15 cellular contexts compared by ENCODE assay signal in the genomic region with DNA sequence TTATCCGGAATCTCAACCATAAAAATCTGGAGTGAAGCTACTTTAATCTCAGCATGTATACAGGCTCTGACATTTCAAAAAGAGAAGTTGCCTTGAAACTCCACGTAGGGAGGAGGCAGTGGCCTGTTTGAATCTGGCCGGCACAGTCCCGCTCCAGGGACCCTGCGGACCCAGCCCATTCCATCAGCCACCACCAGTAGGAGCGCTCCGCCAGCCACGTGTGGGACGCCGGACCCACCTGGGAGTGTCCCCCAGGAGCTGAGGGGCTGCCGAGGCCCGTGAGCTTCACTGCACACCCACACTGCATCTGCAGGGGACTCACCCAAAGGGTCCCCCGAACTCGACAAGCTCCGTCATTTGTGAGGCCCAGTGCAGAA. TPM values are rescaled to one million over a fixed set of nuclear protein-coding genes. Genes with fewer than 3 reads are reported as not detected.
DNase-seq lines count a peak whose midpoint lies in the region; ATAC-seq and TF ChIP-seq lines count a peak whose summit lies in the region.
"Had no signal": no experiment of that assay in that cellular context is flagged by ENCODE, and none has a peak within 500 bp of the region (broad histone marks: within the 10 kb centered on the region; RNA-seq: fewer than 3 reads in every experiment).

No MANE protein-coding gene starts in this region.

- peaks cover 5% of the 10 kb centered on the region; the same call in 1 of the 3 replicates for H3K4me1 Mint-ChIP-seq in GM23338
- H3K4me1 Mint-ChIP-seq: memory B cell had no signal

- H3K27me3 ChIP-seq in GM23338 (ENCODE audit: insufficient read depth) (no peaks in the 10 kb centered on the region), Peyer's patch (no peaks in the 10 kb centered on the region), iPS-15b (ENCODE audit: control insufficient read depth, insufficient read depth, low read length) (no peaks in the 10 kb centered on the region), smooth muscle cell (ENCODE audit: low read depth) (no peaks in the 10 kb centered on the region), esophagus muscularis mucosa (peaks cover 0 to 52% (median 0%) of the 10 kb centered on the region in 4 donors)

- ATAC-seq in GM23338 (peak; percentile 60), HG02973 (IDR thresholded peaks at IDR 0.05; ENCODE audit: unreplicated experiment) (no peak)

- H2AFZ ChIP-seq in GM23338 (peak overlapping the region; percentile 96), smooth muscle cell (ENCODE audit: low read depth) (no peak overlapping the region)

- H3K9ac ChIP-seq in iPS-15b (ENCODE audit: low read depth, low read length): no peak overlapping the region
- H3K9ac ChIP-seq in smooth muscle cell (ENCODE audit: low read depth): no peak overlapping the region

- no peaks in the 10 kb centered on the region for H3K9me3 ChIP-seq in Peyer's patch
- H3K9me3 ChIP-seq in iPS-15b (ENCODE audit: control insufficient read depth, insufficient read depth, low read length): no peaks in the 10 kb centered on the region
- H3K9me3 ChIP-seq in smooth muscle cell (replicated peaks; ENCODE audit: low read depth): no peaks in the 10 kb centered on the region
- no peaks in the 10 kb centered on the region for H3K9me3 ChIP-seq in esophagus muscularis mucosa

- TF ChIP-seq POLR2A in Peyer's patch (IDR thresholded peaks at IDR 0.05) (no peak), esophagus muscularis mucosa (IDR thresholded peaks at IDR 0.05; ENCODE audit: low read depth) (no peak)

- H3K27ac Mint-ChIP-seq in GM23338: no peak overlapping the region
- H3K27ac Mint-ChIP-seq: memory B cell had no signal

- DNase-seq in GM23338 (ENCODE audit: low spot score) (peak; percentile 61), Peyer's patch (no peak), smooth muscle cell (lab: John Stamatoyannopoulos, UW; ENCODE audit: unreplicated experiment) (no peak), OCI-M1 (lab: John Stamatoyannopoulos, UW) (no peak), esophagus muscularis mucosa (ENCODE audit: extremely low spot score) (no peak)
- DNase-seq: NCI-H2107 had no signal

- H3K27me3 Mint-ChIP-seq in GM23338 (ENCODE audit: insufficient read depth, low read depth, poor library complexity): peaks cover 13% of the 10 kb centered on the region

- TF ChIP-seq CTCF in GM23338 (conservative IDR thresholded peaks at IDR 0.05; ENCODE audit: low read depth in 2 of 2): no peak
- TF ChIP-seq CTCF in Peyer's patch (IDR thresholded peaks at IDR 0.05): no peak
- no peak for TF ChIP-seq CTCF in smooth muscle cell (IDR thresholded peaks at IDR 0.05; ENCODE audit: borderline replicate concordance, insufficient read depth, poor library complexity, severe bottlenecking)
- TF ChIP-seq CTCF in esophagus muscularis mucosa (IDR thresholded peaks at IDR 0.05): no peak

- H3K4me2 ChIP-seq in GM23338 (peak overlapping the region; percentile 88), smooth muscle cell (peak overlapping the region; percentile 79)

- H3F3A ChIP-seq in GM23338 (replicated peaks; ENCODE audit: low read depth) (no peaks in the 10 kb centered on the region), smooth muscle cell (ENCODE audit: low read depth) (no peaks in the 10 kb centered on the region)

- H3K9me2 ChIP-seq in GM23338 (ENCODE audit: insufficient read depth): no peaks in the 10 kb centered on the region

- H3K79me2 ChIP-seq in GM23338 (replicated peaks; ENCODE audit: insufficient read depth): no peaks in the 10 kb centered on the region
- no peaks in the 10 kb centered on the region for H3K79me2 ChIP-seq in smooth muscle cell (ENCODE audit: low read depth)

- no peaks in the 10 kb centered on the region for H3K9me3 Mint-ChIP-seq in GM23338
- H3K9me3 Mint-ChIP-seq: CD4-positive, CD25-positive, alpha-beta regulatory T cell; memory B cell had no signal

- H3K4me1 ChIP-seq in GM23338 (ENCODE audit: insufficient read depth) (no peaks in the 10 kb centered on the region; the same call in 1 of the 2 replicates), Peyer's patch (peaks cover 10 to 55% (median 15%) of the 10 kb centered on the region in 4 donors), iPS-15b (ENCODE audit: control insufficient read depth, insufficient read depth, low read length) (no peaks in the 10 kb centered on the region), smooth muscle cell (ENCODE audit: low read depth) (peaks cover 14% of the 10 kb centered on the region), esophagus muscularis mucosa (peaks cover 11 to 21% (median 15%) of the 10 kb centered on the region in 4 donors)

- H3K36me3 ChIP-seq in GM23338 (ENCODE audit: insufficient read depth): no peaks in the 10 kb centered on the region
- H3K36me3 ChIP-seq in Peyer's patch: no peaks in the 10 kb centered on the region
- H3K36me3 ChIP-seq in iPS-15b (ENCODE audit: control insufficient read depth, insufficient read depth, low read length): no peaks in the 10 kb centered on the region
- H3K36me3 ChIP-seq in smooth muscle cell (ENCODE audit: low read depth): no peaks in the 10 kb centered on the region
- H3K36me3 ChIP-seq in esophagus muscularis mucosa: no peaks in the 10 kb centered on the region

- no peaks in the 10 kb centered on the region for H4K20me1 ChIP-seq in GM23338 (replicated peaks; ENCODE audit: insufficient read depth)
- no peaks in the 10 kb centered on the region for H4K20me1 ChIP-seq in smooth muscle cell (ENCODE audit: low read depth)

- WGBS in smooth muscle cell (ENCODE audit: low lambda C conversion rate): 77% methylated on average over 15 of the region's 15 CpGs
- WGBS in esophagus muscularis mucosa: 78% methylated on average over 10 of the region's 15 CpGs

- no peaks in the 10 kb centered on the region for H3K36me3 Mint-ChIP-seq in GM23338 (ENCODE audit: low read depth)
- H3K36me3 Mint-ChIP-seq: CD4-positive, CD25-positive, alpha-beta regulatory T cell; memory B cell had no signal

- intact Hi-C loops in esophagus muscularis mucosa (cut with DNase I): loop anchor here (1.0 kb wide), 1 partner anchor 140 kb away; no protein-coding TSS in a partner anchor

- H3K4me3 Mint-ChIP-seq in GM23338: peak overlapping the region; percentile 53
- H3K4me3 Mint-ChIP-seq: CD4-positive, CD25-positive, alpha-beta regulatory T cell; memory B cell had no signal

- no peak for TF ChIP-seq EP300 in esophagus muscularis mucosa (IDR thresholded peaks at IDR 0.05)

- H3K4me3 ChIP-seq in GM23338 (peak overlapping the region; percentile 59), Peyer's patch (peak overlapping the region in 3 of 4 donors; percentile 23 to 41 (median 35)), iPS-15b (ENCODE audit: low read depth, low read length) (peak overlapping the region; percentile 35), smooth muscle cell (no peak overlapping the region), esophagus muscularis mucosa (no peak overlapping the region)
- H3K4me3 ChIP-seq: GM12878, SK-N-MC had no signal

- H3K27ac ChIP-seq in GM23338 (ENCODE audit: low read depth) (no peak overlapping the region), Peyer's patch (peak overlapping the region in 2 of 4 donors; percentile 83 to 90), smooth muscle cell (ENCODE audit: low read depth) (no peak overlapping the region), esophagus muscularis mucosa (replicated peaks in 1 of 4) (no peak overlapping the region)
- H3K27ac ChIP-seq: SK-N-MC had no signal

TF ChIP-seq in GM23338, 12 proteins besides CTCF, POLR2A, EP300 and RAD21:
- TF ChIP-seq NANOG (IDR thresholded peaks at IDR 0.05; ENCODE audit: borderline replicate concordance): no peak
- no peak for TF ChIP-seq ZNF114 (CRISPR knock-in tag; IDR thresholded peaks at IDR 0.05)
TF ChIP-seq in GM23338: peak in this region for 0.

RNA-seq across cellular contexts. Expression of a gene that starts 1.8 kb away (rescaled TPM):
- not detected in 2 replicates for total RNA-seq in GM23338 (2014; rRNA removed; shearing (Covaris generic))
- polyA plus RNA-seq in GM23338 (2016; fragmentation: Nextera tagmentation; extraction: Ambion mirVana) (not detected in 2 replicates), smooth muscle cell (1.4 and 2.0 TPM in 2 replicates)
- total RNA-seq in Peyer's patch (10 to 100 TPM in 3 of 4 donors, not detected in 1; 21.3 to 57.6 (median 44.6) TPM), smooth muscle cell (0.13 TPM in 1 of 2 replicates, not detected in the other), esophagus muscularis mucosa (not detected)
- total RNA-seq: activated CD8-positive, alpha-beta memory T cell treated with anti-CD3 and anti-CD28 coated beads for 36 hours; CD4-positive, CD25-positive, alpha-beta regulatory T cell; fibroblast of villous mesenchyme; GM12878 had no signal
- polyA plus RNA-seq: CD4-positive, CD25-positive, alpha-beta regulatory T cell had no signal

RNA-seq across cellular contexts. Expression of a gene that starts 5.8 kb away (rescaled TPM):
- not detected in 2 replicates for total RNA-seq in GM23338 (2014; rRNA removed; shearing (Covaris generic))
- not detected in 2 replicates for polyA plus RNA-seq in GM23338 (2016; fragmentation: Nextera tagmentation; extraction: Ambion mirVana)
- 10 to 100 TPM in 1 of 4 donors, 1 to 10 TPM in 2, not detected in 1; 4.7 to 23.9 (median 9.3) TPM for total RNA-seq in Peyer's patch
- 0.94 TPM in 1 of 2 replicates, not detected in the other for total RNA-seq in smooth muscle cell
- polyA plus RNA-seq in smooth muscle cell: 0.74 and 1.2 TPM in 2 replicates
- total RNA-seq in esophagus muscularis mucosa: 1 to 10 TPM in 1 of 4 donors, not detected in 3; 4.2 TPM
- total RNA-seq: CD4-positive, CD25-positive, alpha-beta regulatory T cell; fibroblast of villous mesenchyme had no signal
- polyA plus RNA-seq: CD4-positive, CD25-positive, alpha-beta regulatory T cell had no signal

RNA-seq across cellular contexts. Expression of a gene that starts 19.9 kb away (rescaled TPM):
- not detected in 2 replicates for total RNA-seq in GM23338 (2014; rRNA removed; shearing (Covaris generic))
- polyA plus RNA-seq in GM23338 (2016; fragmentation: Nextera tagmentation; extraction: Ambion mirVana) (0.84 and 0.96 TPM in 2 replicates), smooth muscle cell (8.7 and 13.7 TPM in 2 replicates)
- total RNA-seq in Peyer's patch (100 to 1,000 TPM in 1 of 4 donors, 10 to 100 TPM in 3; 10.6 to 175 (median 15.4) TPM), smooth muscle cell (1.7 and 2.1 TPM in 2 replicates), esophagus muscularis mucosa (10 to 100 TPM; 10.3 to 36.5 (median 35.4) TPM)
- total RNA-seq: fibroblast of villous mesenchyme had no signal

RNA-seq across cellular contexts. Expression of a gene that starts 58.7 kb away (rescaled TPM):
- 0.04 TPM in 1 of 2 replicates, not detected in the other for total RNA-seq in GM23338 (2014; rRNA removed; shearing (Covaris generic))
- polyA plus RNA-seq in GM23338 (2016; fragmentation: Nextera tagmentation; extraction: Ambion mirVana): not detected in 2 replicates
- not detected for total RNA-seq in Peyer's patch
- not detected in 2 replicates for total RNA-seq in smooth muscle cell
- polyA plus RNA-seq in smooth muscle cell: not detected in 2 replicates
- not detected for total RNA-seq in esophagus muscularis mucosa
- total RNA-seq: aorta; CD4-positive, CD25-positive, alpha-beta regulatory T cell; fibroblast of villous mesenchyme; GM12878 had no signal
- polyA plus RNA-seq: aorta had no signal

Comparison
In these comparisons a context has a peak if more than half of its experiments do, and no peak if none do; other contexts are left out.
1. H3K4me3 ChIP-seq: peak in GM23338 (single experiment), Peyer's patch (3 of 4) and iPS-15b (single experiment); none in smooth muscle cell (single experiment) and esophagus muscularis mucosa (0 of 4).